ENCODE assay signal across 8 cellular contexts in the genomic region with DNA sequence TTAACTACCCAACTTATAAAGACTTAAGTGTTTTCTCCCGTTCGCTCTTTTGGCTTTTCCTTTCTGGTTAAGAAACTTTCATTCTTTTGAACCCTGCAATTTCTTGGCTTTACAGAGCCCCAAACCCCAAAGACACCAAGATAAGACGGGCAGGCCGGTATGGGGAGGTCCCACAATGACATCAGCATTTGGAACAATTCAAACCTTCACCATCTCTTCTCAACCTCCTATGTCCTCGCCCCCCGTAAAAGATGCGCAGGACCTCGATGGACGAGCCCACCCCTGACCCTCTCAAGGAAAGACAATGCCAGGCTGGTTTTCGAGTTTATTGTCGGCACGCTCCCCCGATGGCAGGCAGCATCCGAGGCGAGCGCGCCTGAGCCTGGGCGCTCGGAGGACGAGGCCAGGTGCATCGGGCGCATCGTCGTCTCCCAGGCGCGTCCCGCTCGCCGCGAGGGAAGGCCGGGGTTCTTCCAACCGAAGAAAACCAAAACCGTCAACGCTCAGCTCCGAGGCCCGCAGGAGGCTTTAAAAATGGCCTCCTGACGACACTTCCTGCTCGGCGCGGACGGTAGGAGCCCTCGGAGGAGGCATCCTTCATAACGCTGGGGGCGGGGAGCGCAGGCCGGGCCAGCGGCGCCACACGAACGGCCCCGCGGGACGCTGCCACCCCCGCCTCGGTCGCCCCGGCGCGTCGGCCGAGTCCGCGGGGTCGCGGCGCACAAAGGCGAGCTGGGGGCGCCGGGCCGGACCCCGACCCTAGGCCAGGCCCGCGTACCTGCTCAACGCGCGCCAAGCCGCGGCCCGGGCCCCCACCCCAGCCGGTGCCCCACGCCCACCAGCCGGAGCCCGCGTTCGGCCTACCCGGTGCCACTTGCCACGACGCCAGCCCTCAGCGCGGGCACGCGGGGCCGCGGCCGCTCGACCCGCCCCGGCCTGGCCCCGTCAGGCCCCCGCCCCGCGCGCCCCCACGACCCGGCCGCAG. TPM values are rescaled to one million over a fixed set of nuclear protein-coding genes. Genes with fewer than 3 reads are reported as not detected.
DNase-seq lines count a peak whose midpoint lies in the region; ATAC-seq and TF ChIP-seq lines count a peak whose summit lies in the region.

No MANE protein-coding gene starts in this region.

- TF ChIP-seq CTCF in AG04449 (IDR thresholded peaks at IDR 0.05; ENCODE audit: insufficient read depth, low read length, missing control alignments) (no peak), SU-DHL-6 (IDR thresholded peaks at IDR 0.05; ENCODE audit: insufficient read depth, low read length, poor library complexity, severe bottlenecking) (no peak), adrenal gland (IDR thresholded peaks at IDR 0.05) (no peak)

- CTCF ChIA-PET in AG04449 (lab: Yijun Ruan, JAX) = interaction anchor here (1.1 to 2.1 kb wide), 2 partner anchors 8 to 17 kb away, joined by 4 to 8 read pairs; no protein-coding TSS in a partner anchor

- H3K27ac ChIP-seq in SU-DHL-6 (ENCODE audit: low read depth, low read length) (no peak overlapping the region), adrenal gland (peak overlapping the region in 3 of 5 donors; percentile 11 to 81 (median 52))

- TF ChIP-seq POLR2A in adrenal gland (IDR thresholded peaks at IDR 0.05) = no peak

- no peaks in the 10 kb centered on the region for H4K20me1 ChIP-seq in SU-DHL-6 (ENCODE audit: low read depth, low read length)

- no peaks in the 10 kb centered on the region for H3K27me3 ChIP-seq in SU-DHL-6 (ENCODE audit: low read length)
- H3K27me3 ChIP-seq in adrenal gland = no peaks in the 10 kb centered on the region

- DNase-seq in AG04449 (ENCODE audit: low read depth, low spot score) (no peak), adrenal gland (peak; percentile 51 to 69 (median 55)), hepatic stellate cell (ENCODE audit: low spot score) (peak; percentile 60), skeletal muscle cell (ENCODE audit: low read depth) (peak; percentile 18), cortex of kidney (lab: John Stamatoyannopoulos, UW) (no peak)

- H3K79me2 ChIP-seq in SU-DHL-6 (ENCODE audit: insufficient read depth, low read length) = no peaks in the 10 kb centered on the region

- H3K9me3 ChIP-seq in SU-DHL-6 (ENCODE audit: insufficient read depth, low read length) (no peaks in the 10 kb centered on the region), adrenal gland (replicated peaks in 1 of 3) (no peaks in the 10 kb centered on the region)

- POLR2A ChIA-PET in AG04449 (lab: Yijun Ruan, JAX) = interaction anchor here (1.6 kb wide), 1 partner anchor 339 kb away, joined by 7 read pairs; a partner anchor contains a TSS

- H3K9me2 ChIP-seq in SU-DHL-6 (replicated peaks; ENCODE audit: insufficient read depth, low read length) = no peaks in the 10 kb centered on the region

- H3K4me2 ChIP-seq in SU-DHL-6 (ENCODE audit: low read depth, low read length, poor library complexity, severe bottlenecking) = peak overlapping the region; percentile 54

- peak; percentile 73 for ATAC-seq in GM18907 (IDR thresholded peaks at IDR 0.05; ENCODE audit: unreplicated experiment)
- ATAC-seq in HG03135 (IDR thresholded peaks at IDR 0.05; ENCODE audit: unreplicated experiment) = peak; percentile 66

- H3K4me3 ChIP-seq in AG04449 (ENCODE audit: low read depth, low read length) (peak overlapping the region; percentile 74), SU-DHL-6 (ENCODE audit: insufficient read depth, low read length, poor library complexity, severe bottlenecking) (peak overlapping the region; percentile 42), adrenal gland (peak overlapping the region in 3 of 4 donors; percentile 30 to 89 (median 40)), skeletal muscle cell (ENCODE audit: low read depth, low read length) (peak overlapping the region; percentile 60)

- 11 to 29% (median 17%) methylated on average over 39 to 106 of the region's 106 CpGs for WGBS in adrenal gland, 4 donors

- intact Hi-C loops in adrenal gland (cut with DNase I) = loop anchor here (5.0 to 10.0 kb wide), 2 partner anchors 81 to 88 kb away; no protein-coding TSS in a partner anchor

- H3K4me1 ChIP-seq in adrenal gland (replicated peaks in 1 of 2) = peaks cover 5 to 6% of the 10 kb centered on the region in 2 donors

- H3K9ac ChIP-seq in SU-DHL-6 (ENCODE audit: low read length) = peak overlapping the region; percentile 47

- H2AFZ ChIP-seq in SU-DHL-6 (ENCODE audit: low read depth, low read length, severe bottlenecking) = no peak overlapping the region

- no peaks in the 10 kb centered on the region for H3F3A ChIP-seq in SU-DHL-6 (ENCODE audit: insufficient read depth)

- H3K36me3 ChIP-seq in SU-DHL-6 (ENCODE audit: low read length) (no peaks in the 10 kb centered on the region), adrenal gland (replicated peaks in 1 of 2) (peaks cover 0 to 7% of the 10 kb centered on the region in 2 donors)

RNA-seq across cellular contexts. Expression of a gene that starts 0.7 kb away (rescaled TPM):
- total RNA-seq in adrenal gland = 10 to 100 TPM; 15.0 to 45.1 (median 21.9) TPM
- polyA plus RNA-seq in adrenal gland = 10 to 100 TPM in 1 of 3 donors, 1 to 10 TPM in 2; 2.6 to 17.8 (median 3.9) TPM

Comparison
In these comparisons a context has a peak if more than half of its experiments do, and no peak if none do; other contexts are left out.
1. DNase-seq: peak in adrenal gland (7 of 7), hepatic stellate cell (single experiment) and skeletal muscle cell (single experiment); none in AG04449 (single experiment) and cortex of kidney (single experiment).
2. Peak in every context shown above with its lines, with median percentiles within 50 percentile points of each other: H3K4me3 ChIP-seq.